ENCODE assay signal across 9 cellular contexts in the genomic region with DNA sequence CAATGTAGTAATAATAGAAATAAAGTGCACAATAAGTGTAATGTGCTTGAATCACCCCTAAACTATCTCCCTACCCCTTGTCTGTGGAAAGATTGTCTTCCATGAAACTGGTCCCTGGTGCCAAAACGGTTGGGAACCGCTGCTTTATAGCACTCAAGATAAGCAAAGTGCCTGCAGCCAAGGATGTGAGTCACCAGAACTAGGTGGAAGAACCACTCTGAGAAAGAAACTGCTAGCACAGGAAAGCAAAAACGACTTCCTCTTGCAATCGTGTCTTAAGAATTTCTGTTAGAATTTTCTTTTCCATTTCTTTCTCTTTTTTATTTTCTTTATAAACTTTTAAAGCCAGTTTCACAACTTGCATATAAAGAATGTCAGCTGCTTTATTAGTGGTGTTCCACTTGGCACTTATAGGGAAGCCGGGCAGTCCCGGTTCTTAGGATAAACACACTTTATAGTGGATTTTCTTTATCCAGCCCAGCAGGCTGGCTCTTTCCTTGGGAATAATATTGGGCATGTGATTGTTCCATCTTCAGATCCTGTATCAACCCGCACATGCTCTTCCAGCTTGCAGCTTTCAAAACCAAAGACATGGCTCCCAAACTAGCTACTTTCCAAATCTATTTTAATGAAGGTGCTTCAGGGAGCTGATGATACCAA. TPM values are rescaled to one million over a fixed set of nuclear protein-coding genes. Genes with fewer than 3 reads are reported as not detected.
DNase-seq lines count a peak whose midpoint lies in the region; ATAC-seq and TF ChIP-seq lines count a peak whose summit lies in the region.
"Had no signal": no experiment of that assay in that cellular context is flagged by ENCODE, and none has a peak within 500 bp of the region (broad histone marks: within the 10 kb centered on the region; RNA-seq: fewer than 3 reads in every experiment).

No MANE protein-coding gene starts in this region.

- POLR2A ChIA-PET in WTC11 (lab: Charles Lee), result no interaction called here

- peak; percentile 92 for DNase-seq in H4 (ENCODE audit: low spot score)
- DNase-seq in RKO (ENCODE audit: low spot score), result peak; percentile 63
- peak; percentile 97 for DNase-seq in fibroblast of the aortic adventitia (ENCODE audit: low read depth)
- DNase-seq in stomach, result peak; percentile 60
- DNase-seq in stimulated activated CD4-positive, alpha-beta T cell treated with anti-CD3 and anti-CD28 coated beads, Interleukin-4, amount 100 ng/mL, for 1 hour, result no peak
- no peak for DNase-seq in DMS114 treated with DMSO at 0.1 percent for 48 hours (lab: John Stamatoyannopoulos, UW; ENCODE audit: unreplicated experiment)
- no peak for DNase-seq in WTC11 (ENCODE audit: low spot score)
- DNase-seq: activated naive CD8-positive, alpha-beta T cell treated with anti-CD3 and anti-CD28 coated beads, Interleukin-2, amount 10 ng/mL, durations not matched to agents 7 days and 5 days had no signal

- H3K27ac Mint-ChIP-seq in WTC11, result no peak overlapping the region
- H3K27ac Mint-ChIP-seq: activated naive CD8-positive, alpha-beta T cell treated with anti-CD3 and anti-CD28 coated beads, Interleukin-2, amount 10 ng/mL, durations not matched to agents 7 days and 5 days had no signal

- peak overlapping the region in 4 of 5 donors; percentile 12 to 70 (median 38) for H3K27ac ChIP-seq in stomach

- no peaks in the 10 kb centered on the region for H3K27me3 ChIP-seq in stomach

- peaks cover 9 to 37% (median 15%) of the 10 kb centered on the region in 4 donors for H3K4me1 ChIP-seq in stomach

- intact Hi-C loops in stomach (cut with DNase I; ENCODE audit: low total_unique reads), result no loop called here

- no peak for ATAC-seq in WTC11
- no peak for ATAC-seq in GM19035 (IDR thresholded peaks at IDR 0.05; ENCODE audit: unreplicated experiment)

- H3K36me3 Mint-ChIP-seq in WTC11, result no peaks in the 10 kb centered on the region; the same call in 1 of the 2 replicates
- H3K36me3 Mint-ChIP-seq: activated naive CD8-positive, alpha-beta T cell treated with anti-CD3 and anti-CD28 coated beads, Interleukin-2, amount 10 ng/mL, durations not matched to agents 7 days and 5 days had no signal

- TF ChIP-seq EP300 in stomach (IDR thresholded peaks at IDR 0.05), result no peak

- no peaks in the 10 kb centered on the region for H3K27me3 Mint-ChIP-seq in WTC11 (ENCODE audit: low read depth)
- H3K27me3 Mint-ChIP-seq: activated naive CD8-positive, alpha-beta T cell treated with anti-CD3 and anti-CD28 coated beads, Interleukin-2, amount 10 ng/mL, durations not matched to agents 7 days and 5 days had no signal

- 15 to 21% (median 18%) methylated on average over 7 of the region's 7 CpGs for WGBS in stomach, 5 donors

- H3K9me3 ChIP-seq in stomach, result no peaks in the 10 kb centered on the region

- H3K36me3 ChIP-seq in stomach, result no peaks in the 10 kb centered on the region

- no peak overlapping the region for H3K4me3 Mint-ChIP-seq in WTC11
- H3K4me3 Mint-ChIP-seq: activated naive CD8-positive, alpha-beta T cell treated with anti-CD3 and anti-CD28 coated beads, Interleukin-2, amount 10 ng/mL, durations not matched to agents 7 days and 5 days had no signal

- CTCF ChIA-PET in WTC11 (lab: Charles Lee), result no interaction called here

- no peak for TF ChIP-seq POLR2A in stomach (IDR thresholded peaks at IDR 0.05)

- peaks cover 3% of the 10 kb centered on the region; the same call in 1 of the 2 replicates for H3K9me3 Mint-ChIP-seq in WTC11
- H3K9me3 Mint-ChIP-seq: activated naive CD8-positive, alpha-beta T cell treated with anti-CD3 and anti-CD28 coated beads, Interleukin-2, amount 10 ng/mL, durations not matched to agents 7 days and 5 days had no signal

- no peak for TF ChIP-seq CTCF in fibroblast of the aortic adventitia (IDR thresholded peaks at IDR 0.05; ENCODE audit: insufficient read depth, low read length)
- no peak for TF ChIP-seq CTCF in stomach (IDR thresholded peaks at IDR 0.05)
- no peak for TF ChIP-seq CTCF in WTC11 (IDR thresholded peaks at IDR 0.05)

- peaks cover 41% of the 10 kb centered on the region for H3K4me1 Mint-ChIP-seq in WTC11

- peak overlapping the region; percentile 25 for H3K4me3 ChIP-seq in fibroblast of the aortic adventitia (ENCODE audit: low read depth, low read length)
- H3K4me3 ChIP-seq in stomach, result no peak overlapping the region

TF ChIP-seq in WTC11, 78 proteins besides CTCF, POLR2A, EP300 and RAD21:
- TF ChIP-seq PRRX2 (CRISPR knock-in tag; IDR thresholded peaks at IDR 0.05) (no peak), TEAD1 (CRISPR knock-in tag; IDR thresholded peaks at IDR 0.05) (no peak), FOXP1 (CRISPR knock-in tag; IDR thresholded peaks at IDR 0.05; ENCODE audit: borderline replicate concordance) (no peak), GABPB1 (CRISPR knock-in tag; IDR thresholded peaks at IDR 0.05) (no peak), TCF7 (CRISPR knock-in tag; IDR thresholded peaks at IDR 0.05; ENCODE audit: low read depth) (no peak), OVOL2 (CRISPR knock-in tag; IDR thresholded peaks at IDR 0.05; ENCODE audit: borderline replicate concordance) (no peak)
- TF ChIP-seq, protein P1, sequence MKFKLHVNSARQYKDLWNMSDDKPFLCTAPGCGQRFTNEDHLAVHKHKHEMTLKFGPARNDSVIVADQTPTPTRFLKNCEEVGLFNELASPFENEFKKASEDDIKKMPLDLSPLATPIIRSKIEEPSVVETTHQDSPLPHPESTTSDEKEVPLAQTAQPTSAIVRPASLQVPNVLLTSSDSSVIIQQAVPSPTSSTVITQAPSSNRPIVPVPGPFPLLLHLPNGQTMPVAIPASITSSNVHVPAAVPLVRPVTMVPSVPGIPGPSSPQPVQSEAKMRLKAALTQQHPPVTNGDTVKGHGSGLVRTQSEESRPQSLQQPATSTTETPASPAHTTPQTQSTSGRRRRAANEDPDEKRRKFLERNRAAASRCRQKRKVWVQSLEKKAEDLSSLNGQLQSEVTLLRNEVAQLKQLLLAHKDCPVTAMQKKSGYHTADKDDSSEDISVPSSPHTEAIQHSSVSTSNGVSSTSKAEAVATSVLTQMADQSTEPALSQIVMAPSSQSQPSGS (CRISPR knock-in tag; IDR thresholded peaks at IDR 0.05; ENCODE audit: borderline replicate concordance, low read depth), result no peak

RNA-seq across cellular contexts. Expression of a gene that starts 32.3 kb away (rescaled TPM):
- total RNA-seq in H4 (2014; rRNA removed; shearing (Covaris generic)), result 26.7 and 45.3 TPM in 2 replicates
- 0.98 and 2.4 TPM in 2 replicates for total RNA-seq in fibroblast of the aortic adventitia (ENCODE audit: low replicate concordance)
- 1 to 10 TPM in 3 of 5 donors, not detected in 2; 3.6 to 6.4 (median 5.9) TPM for total RNA-seq in stomach
- 100 to 1,000 TPM in 1 of 3 donors, 1 to 10 TPM in 2; 6.9 to 163 (median 9.9) TPM for polyA plus RNA-seq in stomach
- total RNA-seq in WTC11 (2021), result not detected in 3 replicates

Comparison
In these comparisons a context has a peak if more than half of its experiments do, and no peak if none do; other contexts are left out.
1. DNase-seq: peak in H4 (single experiment), RKO (single experiment), fibroblast of the aortic adventitia (single experiment) and stomach (single experiment); none in stimulated activated CD4-positive, alpha-beta T cell treated with anti-CD3 and anti-CD28 coated beads, Interleukin-4, amount 100 ng/mL, for 1 hour (single experiment), DMS114 treated with DMSO at 0.1 percent for 48 hours (single experiment) and WTC11 (single experiment).